Comparison of ENCODE assay signal across 8 cellular contexts in genomic region chr3:34090379-34090778, GRCh38.
DNase-seq lines count a peak whose midpoint lies in the region; ATAC-seq, FAIRE-seq and TF ChIP-seq lines count a peak whose summit lies in the region.
"Not testable (repeated sequence)": the region's sequence is repeated elsewhere in the genome, so short reads cannot be mapped to it uniquely, and the experiment has no call there.

No MANE protein-coding gene starts in this region.

- TF ChIP-seq CTCF in Calu3 (IDR thresholded peaks at IDR 0.05; ENCODE audit: unreplicated experiment); WERI-Rb-1 (IDR thresholded peaks at IDR 0.05; ENCODE audit: low read depth, low read length); endodermal cell (conservative IDR thresholded peaks at IDR 0.05); mucosa of descending colon (IDR thresholded peaks at IDR 0.05): not testable (repeated sequence)

- BruUV-seq in Calu3 (replicated peaks; lab: Mats Ljungman, UMichigan) = not testable (repeated sequence)

- H3K9me3 Mint-ChIP-seq in Calu3 (ENCODE audit: low read depth, unreplicated experiment) = not testable (repeated sequence)
- peaks cover 72% of the 10 kb centered on the region for H3K9me3 Mint-ChIP-seq in endodermal cell

- not testable (repeated sequence) for H3K27me3 ChIP-seq in WERI-Rb-1 (ENCODE audit: insufficient read depth, low read depth, severe bottlenecking); endodermal cell (ENCODE audit: control insufficient read depth, insufficient read depth, low read length, poor library complexity, severe bottlenecking); small intestine (ENCODE audit: control insufficient read depth in 2 of 2, insufficient read depth in 2 of 2, low read length in 2 of 2)

- H3K4me3 Mint-ChIP-seq in Calu3 (ENCODE audit: low read depth, unreplicated experiment) = peak overlapping the region; percentile 64
- H3K4me3 Mint-ChIP-seq in endodermal cell = not testable (repeated sequence)

- H3K27ac Mint-ChIP-seq in Calu3 (ENCODE audit: unreplicated experiment); endodermal cell: not testable (repeated sequence)

- not testable (repeated sequence) for H3K4me1 ChIP-seq in endodermal cell (ENCODE audit: control insufficient read depth, insufficient read depth, low read length); mucosa of descending colon (ENCODE audit: low read depth); small intestine (ENCODE audit: control insufficient read depth in 2 of 2, insufficient read depth in 1 of 2, low read depth in 1 of 2, low read length in 1 of 2)

- not testable (repeated sequence) for H3K9ac ChIP-seq in endodermal cell (ENCODE audit: extremely low read depth, low read length, poor library complexity, severe bottlenecking)

- DNase-seq in Calu3, WERI-Rb-1, left colon, mucosa of descending colon: not testable (repeated sequence)
- peak; percentile 56 for DNase-seq in LoVo (ENCODE audit: low spot score)
- DNase-seq in NCI-H69 (lab: John Stamatoyannopoulos, UW) = peak; percentile 24
- peak; percentile 13 for DNase-seq in endodermal cell
- DNase-seq in small intestine = peak; percentile 19

- H3K36me3 Mint-ChIP-seq in Calu3 (ENCODE audit: insufficient read depth, unreplicated experiment) = not testable (repeated sequence)
- H3K36me3 Mint-ChIP-seq in endodermal cell (ENCODE audit: low read depth) = peaks cover 13% of the 10 kb centered on the region

- ATAC-seq in left colon = peak; percentile 57
- peak; percentile 41 for ATAC-seq in mucosa of descending colon

- not testable (repeated sequence) for H3K36me3 ChIP-seq in WERI-Rb-1; endodermal cell (ENCODE audit: control insufficient read depth, insufficient read depth, low read length); mucosa of descending colon (ENCODE audit: low read depth); small intestine (ENCODE audit: control insufficient read depth in 2 of 2, insufficient read depth in 2 of 2, low read length in 2 of 2)

- peaks cover 11% of the 10 kb centered on the region for H3K4me1 Mint-ChIP-seq in Calu3 (ENCODE audit: low read depth, unreplicated experiment)
- not testable (repeated sequence) for H3K4me1 Mint-ChIP-seq in endodermal cell

- intact Hi-C loops in Calu3 (cut with micrococcal nuclease; ENCODE audit: unreplicated experiment); left colon (cut with DNase I, micrococcal nuclease); mucosa of descending colon (cut with DNase I, micrococcal nuclease): not testable (repeated sequence)

- not testable (repeated sequence) for H3K9me3 ChIP-seq in WERI-Rb-1 (ENCODE audit: severe bottlenecking); mucosa of descending colon; small intestine (ENCODE audit: control insufficient read depth, low read depth)
- H3K9me3 ChIP-seq in endodermal cell (ENCODE audit: control insufficient read depth, low read length) = peaks cover 29% of the 10 kb centered on the region

- peaks cover 11% of the 10 kb centered on the region for H3K27me3 Mint-ChIP-seq in Calu3 (ENCODE audit: unreplicated experiment)
- H3K27me3 Mint-ChIP-seq in endodermal cell (ENCODE audit: insufficient read depth) = peaks cover 11% of the 10 kb centered on the region

- WGBS in endodermal cell (ENCODE audit: insufficient coverage in 1 of 2, insufficient read length in 1 of 2), 2 experiments = 93 to 97% methylated on average over 4 to 7 of the region's 7 CpGs
- WGBS in small intestine, 3 donors = 63 to 89% (median 88%) methylated on average over 7 of the region's 7 CpGs

- CTCF ChIA-PET in Calu3 (lab: Charles Lee) = interaction anchor here (0.6 kb wide), 1 partner anchor 124 kb away, joined by 5 read pairs; no protein-coding TSS in a partner anchor

- FAIRE-seq in small intestine (lab: Jason Lieb, UNC) = not testable (repeated sequence)

- not testable (repeated sequence) for H3K4me3 ChIP-seq in WERI-Rb-1 (ENCODE audit: low read depth, low read length); endodermal cell (ENCODE audit: low read length); mucosa of descending colon; small intestine (ENCODE audit: low read depth in 1 of 2, low read length in 2 of 2)

- peak overlapping the region; percentile 75 for H3K27ac ChIP-seq in WERI-Rb-1
- not testable (repeated sequence) for H3K27ac ChIP-seq in endodermal cell (ENCODE audit: low read depth, low read length); small intestine (ENCODE audit: low read depth in 1 of 2, low read length in 1 of 2)
